In the genomic region with DNA sequence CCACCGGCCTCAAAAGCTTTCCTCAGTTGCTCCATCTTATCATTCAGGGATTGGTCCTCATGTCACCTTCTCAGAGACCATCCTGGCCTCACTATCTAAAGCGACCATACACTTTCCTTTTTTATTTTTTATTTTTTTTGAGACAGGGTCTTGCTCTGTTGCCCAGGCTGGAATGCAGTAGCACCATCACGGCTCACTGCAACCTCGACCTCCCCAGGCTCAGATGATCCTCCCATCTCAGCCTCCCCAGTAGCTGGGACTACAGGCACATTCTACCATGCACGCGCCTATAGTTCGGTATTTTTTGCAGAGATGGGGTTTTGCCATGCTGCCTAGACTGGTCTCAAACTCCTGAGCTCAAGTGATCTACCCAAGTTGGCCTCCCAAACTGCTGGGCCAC, we compare ENCODE assay signal across 18 cellular contexts.
"Had no signal": no experiment of that assay in that cellular context is flagged by ENCODE, and none has a peak within 500 bp of the region (broad histone marks: within the 10 kb centered on the region; RNA-seq: fewer than 3 reads in every experiment).

No MANE protein-coding gene starts in this region.

- H3K9me3 ChIP-seq: gastrocnemius medialis, heart right ventricle, pancreas, tibial nerve had no signal

- DNase-seq: activated CD4-positive, alpha-beta T cell treated with anti-CD3 and anti-CD28 coated beads for 1 hour; activated CD4-positive, alpha-beta T cell treated with anti-CD3 and anti-CD28 coated beads, Interleukin-2, amount 50 U/mL, for 48 hours; activated CD8-positive, alpha-beta memory T cell treated with anti-CD3 and anti-CD28 coated beads, Interleukin-2, amount 50 U/mL, for 4 hours; activated naive CD4-positive, alpha-beta T cell treated with anti-CD3 and anti-CD28 coated beads for 36 hours; dorsolateral prefrontal cortex; erythroblast; gastrocnemius medialis; heart right ventricle; left cardiac atrium; pancreas; stimulated activated CD4-positive, alpha-beta T cell treated with anti-CD3 and anti-CD28 coated beads, Interleukin-2, amount 100 ng/mL, for 24 hours; substantia nigra; T-helper 9 cell had no signal

- H3K4me3 Mint-ChIP-seq: activated naive CD4-positive, alpha-beta T cell treated with anti-CD3 and anti-CD28 coated beads for 36 hours; mesothelial cell of epicardium had no signal

- H3K27ac Mint-ChIP-seq: activated naive CD4-positive, alpha-beta T cell treated with anti-CD3 and anti-CD28 coated beads for 36 hours; activated T-helper 17 cell treated with anti-CD3 and anti-CD28 coated beads, Interleukin-2, amount 50 U/mL, for 72 hours; mesothelial cell of epicardium had no signal

- ATAC-seq: activated T-helper 17 cell treated with anti-CD3 and anti-CD28 coated beads, Interleukin-2, amount 50 U/mL, for 72 hours; gastrocnemius medialis; heart right ventricle; left cardiac atrium; pancreas had no signal

- H3K27ac ChIP-seq: cardiac muscle cell, pancreas had no signal

- H3K36me3 Mint-ChIP-seq: mesothelial cell of epicardium had no signal

- H3K36me3 ChIP-seq: cardiac muscle cell, gastrocnemius medialis, pancreas, tibial nerve had no signal

- H3K4me3 ChIP-seq: cardiac muscle cell, gastrocnemius medialis, lung, pancreas, tibial nerve had no signal

- H3K27me3 ChIP-seq: cardiac muscle cell, dorsolateral prefrontal cortex, gastrocnemius medialis, heart right ventricle, pancreas, tibial nerve had no signal

- H3K9me3 Mint-ChIP-seq: activated naive CD4-positive, alpha-beta T cell treated with anti-CD3 and anti-CD28 coated beads for 36 hours; activated T-helper 17 cell treated with anti-CD3 and anti-CD28 coated beads, Interleukin-2, amount 50 U/mL, for 72 hours; mesothelial cell of epicardium had no signal

- FAIRE-seq: pancreas had no signal

- H3K27me3 Mint-ChIP-seq: activated T-helper 17 cell treated with anti-CD3 and anti-CD28 coated beads, Interleukin-2, amount 50 U/mL, for 72 hours had no signal
